In genomic region chr10:75029874-75030273, GRCh38 we compare ENCODE assay signal across 28 cellular contexts.
DNase-seq lines count a peak whose midpoint lies in the region; ATAC-seq, FAIRE-seq and TF ChIP-seq lines count a peak whose summit lies in the region.
"Had no signal": no experiment of that assay in that cellular context is flagged by ENCODE, and none has a peak within 500 bp of the region (broad histone marks: within the 10 kb centered on the region; RNA-seq: fewer than 3 reads in every experiment).

No MANE protein-coding gene starts in this region.

- peaks cover 4% of the 10 kb centered on the region; the same call in 1 of the 2 replicates for H4K20me1 ChIP-seq in IMR-90 (ENCODE audit: insufficient read depth, low read length)
- H4K20me1 ChIP-seq: BLaER1 treated with 17β-estradiol and CSF1 and Interleukin-3, amounts not matched to agents 10 nM and 100 nM had no signal

- H3K27me3 ChIP-seq in IMR-90 (ENCODE audit: control insufficient read depth, insufficient read depth, low read length) = no peaks in the 10 kb centered on the region
- no peaks in the 10 kb centered on the region for H3K27me3 ChIP-seq in bronchial epithelial cell (ENCODE audit: control insufficient read depth, insufficient read depth, low read length)
- H3K27me3 ChIP-seq in right cardiac atrium (ENCODE audit: control insufficient read depth, insufficient read depth) = no peaks in the 10 kb centered on the region
- H3K27me3 ChIP-seq: BLaER1 treated with 17β-estradiol and CSF1 and Interleukin-3, amounts not matched to agents 10 nM and 100 nM; hepatocyte had no signal

- no peak for TF ChIP-seq POLR2A in IMR-90 (IDR thresholded peaks at IDR 0.05; ENCODE audit: low read depth, low read length)

- H2BK5ac ChIP-seq in IMR-90 (ENCODE audit: low read depth, low read length, poor library complexity, severe bottlenecking) = no peak overlapping the region

- no peak overlapping the region; the same call in 1 of the 2 replicates for H2AK5ac ChIP-seq in IMR-90 (ENCODE audit: low read depth, low read length)

- peaks cover 14% of the 10 kb centered on the region for H3K4me1 Mint-ChIP-seq in activated CD4-positive, alpha-beta memory T cell treated with anti-CD3 and anti-CD28 coated beads, Interleukin-2, amount 10 ng/mL, durations not matched to agents 7 days and 5 days

- peaks cover 13% of the 10 kb centered on the region for H3K36me3 Mint-ChIP-seq in activated CD4-positive, alpha-beta memory T cell treated with anti-CD3 and anti-CD28 coated beads, Interleukin-2, amount 10 ng/mL, durations not matched to agents 7 days and 5 days (ENCODE audit: low read depth)

- no peak for TF ChIP-seq RAD21 in IMR-90 (IDR thresholded peaks at IDR 0.05; ENCODE audit: low read length)

- H3K4me3 ChIP-seq in IMR-90 (ENCODE audit: insufficient read depth, low read depth, low read length) (no peak overlapping the region), bronchial epithelial cell (ENCODE audit: low read depth, low read length) (no peak overlapping the region), right cardiac atrium (ENCODE audit: low read length) (no peak overlapping the region)
- H3K4me3 ChIP-seq: BLaER1 treated with 17β-estradiol and CSF1 and Interleukin-3, amounts not matched to agents 10 nM and 100 nM; coronary artery; hepatocyte; lung; SK-N-MC had no signal

- CTCF ChIA-PET in IMR-90 (lab: Yijun Ruan, JAX) = no interaction called here
- CTCF ChIA-PET in activated CD4-positive, alpha-beta memory T cell treated with anti-CD3 and anti-CD28 coated beads, Interleukin-2, amount 10 ng/mL, durations not matched to agents 7 days and 5 days (lab: Charles Lee) = no interaction called here

- no peaks in the 10 kb centered on the region for H3K9me3 Mint-ChIP-seq in activated CD4-positive, alpha-beta memory T cell treated with anti-CD3 and anti-CD28 coated beads, Interleukin-2, amount 10 ng/mL, durations not matched to agents 7 days and 5 days
- H3K9me3 Mint-ChIP-seq: activated CD4-positive, alpha-beta T cell treated with anti-CD3 and anti-CD28 coated beads, Interleukin-2, amount 10 ng/mL, durations not matched to agents 7 days and 5 days; endodermal cell had no signal

- no peak overlapping the region for H4K8ac ChIP-seq in IMR-90 (ENCODE audit: low read depth in 2 of 2, low read length in 2 of 2)

- no peak overlapping the region for H2AFZ ChIP-seq in IMR-90 (replicated peaks; ENCODE audit: low read length, poor library complexity)
- H2AFZ ChIP-seq: hepatocyte had no signal

- POLR2A ChIA-PET in IMR-90 (lab: Charles Lee; ENCODE audit: unreplicated experiment) = no interaction called here
- POLR2A ChIA-PET in activated CD4-positive, alpha-beta memory T cell treated with anti-CD3 and anti-CD28 coated beads, Interleukin-2, amount 10 ng/mL, durations not matched to agents 7 days and 5 days (lab: Charles Lee) = no interaction called here

- 37% methylated on average over 9 of the region's 13 CpGs; no CpG with 5 or more reads in 1 of the 2 experiments for WGBS in IMR-90 (ENCODE audit: extremely low coverage in 2 of 2, insufficient read length in 1 of 2), 2 experiments
- WGBS in right cardiac atrium = 65% methylated on average over 13 of the region's 13 CpGs

- H3K27ac Mint-ChIP-seq in activated CD4-positive, alpha-beta memory T cell treated with anti-CD3 and anti-CD28 coated beads, Interleukin-2, amount 10 ng/mL, durations not matched to agents 7 days and 5 days = no peak overlapping the region
- H3K27ac Mint-ChIP-seq: activated CD4-positive, alpha-beta T cell treated with anti-CD3 and anti-CD28 coated beads, Interleukin-2, amount 10 ng/mL, durations not matched to agents 7 days and 5 days; endodermal cell had no signal

- H2BK15ac ChIP-seq in IMR-90 (ENCODE audit: low read depth, low read length) = no peak overlapping the region

- peak overlapping the region; percentile 3 for H2AK9ac ChIP-seq in IMR-90 (replicated peaks; ENCODE audit: low read depth, low read length, poor library complexity)

- DNase-seq in IMR-90 (peak; percentile 78), bronchial epithelial cell (ENCODE audit: low read depth) (no peak), right cardiac atrium (peak; percentile 67 to 89 (median 78)), sciatic nerve (ENCODE audit: low spot score) (no peak), NCI-H524 treated with DMSO at 0.1 percent for 48 hours (lab: John Stamatoyannopoulos, UW) (no peak), globus pallidus (ENCODE audit: low spot score) (no peak)
- DNase-seq in activated CD4-positive, alpha-beta memory T cell treated with anti-CD3 and anti-CD28 coated beads, Interleukin-2, amount 10 ng/mL, durations not matched to agents 7 days and 5 days = no peak
- DNase-seq: activated CD4-positive, alpha-beta T cell treated with anti-CD3 and anti-CD28 coated beads, Interleukin-2, amount 10 ng/mL, durations not matched to agents 7 days and 5 days; activated gamma-delta T cell; EL; endodermal cell; GOT3; immature natural killer cell; NCI-H1048; NCI-H2081; NCI-H510A; occipital lobe; retina; stimulated activated CD4-positive, alpha-beta T cell treated with anti-CD3 and anti-CD28 coated beads, Interleukin-15, amount 100 ng/mL, for 24 hours; T-helper 2 cell; WERI-Rb-1 had no signal

- no peak overlapping the region for H3K9ac ChIP-seq in IMR-90 (ENCODE audit: low read depth, low read length)
- H3K9ac ChIP-seq: BLaER1 treated with 17β-estradiol and CSF1 and Interleukin-3, amounts not matched to agents 10 nM and 100 nM had no signal

- no peak overlapping the region for H3K23ac ChIP-seq in IMR-90 (ENCODE audit: low read depth, low read length)

- intact Hi-C loops in IMR-90 (cut with micrococcal nuclease) (loop anchor here (10.0 kb wide), 1 partner anchor 205 kb away; the partner anchor contains the start of gene KAT6B), right cardiac atrium (cut with DNase I) (loop anchor here in 2 of 4 donors (10.0 kb wide), 2 partner anchors 65 to 755 kb away; a partner anchor contains a TSS), sciatic nerve (cut with DNase I) (no loop called here)

- H3K4me1 ChIP-seq in IMR-90 (ENCODE audit: control insufficient read depth, insufficient read depth, low read length) = peaks cover 3% of the 10 kb centered on the region; the same call in 1 of the 2 replicates
- H3K4me1 ChIP-seq in right cardiac atrium (ENCODE audit: control insufficient read depth, insufficient read depth, low read length) = no peaks in the 10 kb centered on the region

- H3K27ac ChIP-seq in IMR-90 (ENCODE audit: insufficient read depth, low read length) = peak overlapping the region; percentile 7; the same call in 1 of the 2 replicates
- H3K27ac ChIP-seq in right cardiac atrium (ENCODE audit: low read length) = no peak overlapping the region
- H3K27ac ChIP-seq: coronary artery, hepatocyte, SK-N-MC, WERI-Rb-1 had no signal

- TF ChIP-seq CTCF in IMR-90 (conservative IDR thresholded peaks at IDR 0.05; ENCODE audit: low read depth, low read length) (no peak), bronchial epithelial cell (IDR thresholded peaks at IDR 0.05; ENCODE audit: insufficient read depth, low read length, severe bottlenecking) (no peak)

- no peaks in the 10 kb centered on the region for H3K9me3 ChIP-seq in IMR-90 (ENCODE audit: control insufficient read depth, insufficient read depth, low read length)
- no peaks in the 10 kb centered on the region for H3K9me3 ChIP-seq in right cardiac atrium (ENCODE audit: control insufficient read depth, low read length)
- H3K9me3 ChIP-seq: BLaER1 treated with 17β-estradiol and CSF1 and Interleukin-3, amounts not matched to agents 10 nM and 100 nM had no signal

- H3K4me3 Mint-ChIP-seq in activated CD4-positive, alpha-beta memory T cell treated with anti-CD3 and anti-CD28 coated beads, Interleukin-2, amount 10 ng/mL, durations not matched to agents 7 days and 5 days = no peak overlapping the region
- H3K4me3 Mint-ChIP-seq: activated CD4-positive, alpha-beta T cell treated with anti-CD3 and anti-CD28 coated beads, Interleukin-2, amount 10 ng/mL, durations not matched to agents 7 days and 5 days; endodermal cell; immature natural killer cell had no signal

- BruUV-seq in IMR-90 (replicated peaks; lab: Mats Ljungman, UMichigan) = no TSS peak

- dilution Hi-C loops in IMR-90 (cut with HindIII; ENCODE audit: low sequenced_read_pairs, unreplicated experiment) = no loop called here

- H4K91ac ChIP-seq in IMR-90 (ENCODE audit: insufficient read depth, low read depth, low read length) = 0 out of 2 replicates have a peak overlapping the region, but pooled peaks have one; percentile 28

- peak; percentile 88 for ATAC-seq in IMR-90 (ENCODE audit: low read depth)
- ATAC-seq in right cardiac atrium = peak; percentile 18 to 72
- ATAC-seq in sciatic nerve = peak; percentile 48
- ATAC-seq in HG03097 (IDR thresholded peaks at IDR 0.05; ENCODE audit: low FRiP score, unreplicated experiment) = no peak

- no peak overlapping the region for H2BK120ac ChIP-seq in IMR-90 (ENCODE audit: low read depth, low read length)

- peaks cover 36% of the 10 kb centered on the region for H3K36me3 ChIP-seq in IMR-90 (ENCODE audit: control insufficient read depth, insufficient read depth, low read length)
- H3K36me3 ChIP-seq in bronchial epithelial cell (ENCODE audit: control insufficient read depth, insufficient read depth, low read length) = peaks cover 6% of the 10 kb centered on the region

- no peaks in the 10 kb centered on the region for H3K27me3 Mint-ChIP-seq in activated CD4-positive, alpha-beta memory T cell treated with anti-CD3 and anti-CD28 coated beads, Interleukin-2, amount 10 ng/mL, durations not matched to agents 7 days and 5 days
- H3K27me3 Mint-ChIP-seq: activated CD4-positive, alpha-beta T cell treated with anti-CD3 and anti-CD28 coated beads, Interleukin-2, amount 10 ng/mL, durations not matched to agents 7 days and 5 days had no signal

- H3K14ac ChIP-seq in IMR-90 (replicated peaks; ENCODE audit: low read depth, low read length) = 0 out of 2 replicates have a peak overlapping the region, but pooled peaks have one; percentile 0

- H3K18ac ChIP-seq in IMR-90 (ENCODE audit: low read depth, low read length) = no peak overlapping the region

- no peak overlapping the region for H4K5ac ChIP-seq in IMR-90 (ENCODE audit: low read depth, low read length)

- in situ Hi-C loops in IMR-90 (cut with MboI; ENCODE audit: low sequenced_read_pairs) = loop anchor here (10.0 kb wide), 2 partner anchors 205 to 765 kb away; partner anchors contain the start of gene COMTD1

- no peak overlapping the region for H2BK20ac ChIP-seq in IMR-90 (ENCODE audit: low read depth, low read length)

- no peak overlapping the region for H3K4ac ChIP-seq in IMR-90 (ENCODE audit: low read depth, low read length)

- peaks cover 12% of the 10 kb centered on the region for H3K9me1 ChIP-seq in IMR-90 (ENCODE audit: insufficient read depth, low read length)

- H3K4me2 ChIP-seq in IMR-90 (ENCODE audit: low read depth, low read length) = no peak overlapping the region
- H3K4me2 ChIP-seq: hepatocyte had no signal

- peaks cover 7 to 23% of the 10 kb centered on the region in 2 experiments; a peak in 3 of 4 replicates for H3K79me1 ChIP-seq in IMR-90 (ENCODE audit: low read depth in 1 of 2, low read length in 2 of 2)

- H3K56ac ChIP-seq in IMR-90 (ENCODE audit: extremely low read depth, insufficient read depth, low read length) = no peak overlapping the region

- peak; percentile 82 for FAIRE-seq in bronchial epithelial cell (lab: Jason Lieb, UNC)
- FAIRE-seq: RCC 7860 had no signal

TF ChIP-seq in IMR-90, 13 proteins besides CTCF, POLR2A, EP300 and RAD21 (continues in another document):
- TF ChIP-seq SMC3 (IDR thresholded peaks at IDR 0.05; ENCODE audit: low read depth, low read length) (no peak), MXI1 (IDR thresholded peaks at IDR 0.05; ENCODE audit: borderline replicate concordance, low read depth, low read length) (no peak)

Comparison
In these comparisons a context has a peak if more than half of its experiments do, and no peak if none do; other contexts are left out.
1. DNase-seq: peak in IMR-90 (single experiment) and right cardiac atrium (3 of 3); none in bronchial epithelial cell (single experiment), sciatic nerve (single experiment), activated CD4-positive, alpha-beta memory T cell treated with anti-CD3 and anti-CD28 coated beads, Interleukin-2, amount 10 ng/mL, durations not matched to agents 7 days and 5 days (single experiment), NCI-H524 treated with DMSO at 0.1 percent for 48 hours (single experiment) and globus pallidus (single experiment).